Comparison of ENCODE assay signal across 8 cellular contexts in genomic region chr4:87391783-87392054, GRCh38. TPM values are rescaled to one million over a fixed set of nuclear protein-coding genes. Genes with fewer than 3 reads are reported as not detected.
DNase-seq lines count a peak whose midpoint lies in the region; ATAC-seq, FAIRE-seq and TF ChIP-seq lines count a peak whose summit lies in the region.

No MANE protein-coding gene starts in this region.

- POLR2A ChIA-PET in CD8-positive, alpha-beta memory T cell (lab: Charles Lee), result interaction anchor here (0.6 to 1.9 kb wide), 3 partner anchors 31 to 385 kb away, joined by 3 to 38 read pairs (median 5); partner anchors contain the start of gene NUDT9
- POLR2A ChIA-PET in PC-3 (lab: Charles Lee; ENCODE audit: unreplicated experiment) (no interaction called here), endothelial cell of umbilical vein (lab: Charles Lee) (interaction anchor here (1.3 to 2.8 kb wide), 3 partner anchors 10 to 34 kb away, joined by 3 to 11 read pairs (median 8); partner anchors contain the start of gene NUDT9)

- H3K27ac Mint-ChIP-seq in CD8-positive, alpha-beta memory T cell, result peak overlapping the region; percentile 86 to 98 (median 93)

- ATAC-seq in PC-3, result no peak
- ATAC-seq in HG03280 (IDR thresholded peaks at IDR 0.05; ENCODE audit: unreplicated experiment), result no peak

- TF ChIP-seq POLR2A in endothelial cell of umbilical vein (IDR thresholded peaks at IDR 0.05; ENCODE audit: low read depth, low read length), result no peak

- BruUV-seq in PC-3 (replicated peaks; lab: Mats Ljungman, UMichigan) (no TSS peak), endothelial cell of umbilical vein (replicated peaks; lab: Mats Ljungman, UMichigan) (no TSS peak)

- no peaks in the 10 kb centered on the region for H3K9me2 ChIP-seq in PC-3 (replicated peaks; ENCODE audit: low read length)

- H2AFZ ChIP-seq in PC-3 (ENCODE audit: low read length) (peak overlapping the region; percentile 98), endothelial cell of umbilical vein (ENCODE audit: low read depth, low read length) (peak overlapping the region; percentile 83), osteoblast (ENCODE audit: low read length) (peak overlapping the region; percentile 93)

- peaks cover 45 to 57% (median 57%) of the 10 kb centered on the region in 3 donors for H3K4me1 Mint-ChIP-seq in CD8-positive, alpha-beta memory T cell

- H3K4me2 ChIP-seq in PC-3 (ENCODE audit: low read length) (peak overlapping the region; percentile 90), endothelial cell of umbilical vein (ENCODE audit: insufficient read depth, low read length) (peak overlapping the region; percentile 84), osteoblast (ENCODE audit: insufficient read depth, low read length) (peak overlapping the region; percentile 86)

- H3K27ac ChIP-seq in CD8-positive, alpha-beta memory T cell (ENCODE audit: low read depth, low read length), result peak overlapping the region; percentile 83
- H3K27ac ChIP-seq in PC-3 (ENCODE audit: low read length) (no peak overlapping the region), endothelial cell of umbilical vein (ENCODE audit: insufficient read depth, low read depth, low read length) (no peak overlapping the region), osteoblast (ENCODE audit: low read depth, low read length) (peak overlapping the region; percentile 35)

- peak overlapping the region; percentile 64 for H3K9ac ChIP-seq in PC-3 (ENCODE audit: low read length)
- H3K9ac ChIP-seq in endothelial cell of umbilical vein (replicated peaks; ENCODE audit: extremely low read depth, insufficient read depth, low read length), result peak overlapping the region; percentile 79

- H3K4me3 ChIP-seq in CD8-positive, alpha-beta memory T cell (ENCODE audit: low read length), result peak overlapping the region; percentile 97
- peak overlapping the region; percentile 76 for H3K4me3 ChIP-seq in PC-3 (ENCODE audit: low read length)
- H3K4me3 ChIP-seq in endothelial cell of umbilical vein (replicated peaks in 1 of 3; ENCODE audit: insufficient read depth in 1 of 3, low read depth in 1 of 3, low read length in 3 of 3), result peak overlapping the region; percentile 62 to 85 (median 65)
- peak overlapping the region; percentile 78 for H3K4me3 ChIP-seq in osteoblast (ENCODE audit: insufficient read depth, low read length)

- H3K36me3 ChIP-seq in CD8-positive, alpha-beta memory T cell (ENCODE audit: insufficient read depth, low read length), result no peaks in the 10 kb centered on the region
- no peaks in the 10 kb centered on the region for H3K36me3 ChIP-seq in PC-3 (ENCODE audit: low read depth, low read length)
- no peaks in the 10 kb centered on the region for H3K36me3 ChIP-seq in endothelial cell of umbilical vein (ENCODE audit: control insufficient read depth in 2 of 2, extremely low read depth in 1 of 2, insufficient read depth in 2 of 2, low read length in 2 of 2)
- H3K36me3 ChIP-seq in osteoblast (ENCODE audit: insufficient read depth, low read length), result no peaks in the 10 kb centered on the region

- peaks cover 0 to 15% (median 4%) of the 10 kb centered on the region in 3 donors for H3K36me3 Mint-ChIP-seq in CD8-positive, alpha-beta memory T cell

- no peaks in the 10 kb centered on the region for H3K9me3 ChIP-seq in CD8-positive, alpha-beta memory T cell (ENCODE audit: low read length)
- H3K9me3 ChIP-seq in PC-3 (ENCODE audit: low read length) (no peaks in the 10 kb centered on the region), endothelial cell of umbilical vein (replicated peaks; ENCODE audit: control insufficient read depth, insufficient read depth, low read length) (no peaks in the 10 kb centered on the region), osteoblast (ENCODE audit: low read depth, low read length) (no peaks in the 10 kb centered on the region)

- no peaks in the 10 kb centered on the region for H3F3A ChIP-seq in PC-3 (ENCODE audit: low read length, unreplicated experiment)

- no peak for DNase-seq in CD8-positive, alpha-beta memory T cell
- DNase-seq in PC-3, result no peak
- no peak for DNase-seq in endothelial cell of umbilical vein (ENCODE audit: low read depth, low spot score)
- no peak for DNase-seq in osteoblast (ENCODE audit: insufficient read length, low spot score, missing footprints)
- no peak for DNase-seq in NCI-H510A treated with DMSO at 0.1 percent for 48 hours (lab: John Stamatoyannopoulos, UW)
- no peak for DNase-seq in AML-193 (lab: John Stamatoyannopoulos, UW)
- no peak for DNase-seq in NCI-H524 treated with DMSO at 0.1 percent for 48 hours (lab: John Stamatoyannopoulos, UW)

- CTCF ChIA-PET in CD8-positive, alpha-beta memory T cell (lab: Charles Lee), result interaction anchor here (1.3 to 4.4 kb wide), 5 partner anchors 10 to 76 kb away, joined by 3 to 25 read pairs (median 9); partner anchors contain the start of gene NUDT9
- CTCF ChIA-PET in PC-3 (lab: Charles Lee) (no interaction called here), endothelial cell of umbilical vein (lab: Charles Lee) (interaction anchor here (1.3 to 2.7 kb wide), 7 partner anchors 10 to 73 kb away, joined by 3 to 32 read pairs (median 7); partner anchors contain the start of gene NUDT9)

- dilution Hi-C loops in endothelial cell of umbilical vein (cut with MboI; ENCODE audit: extremely low pct_ligation_motif_present, low sequenced_read_pairs), result no loop called here

- H3K79me2 ChIP-seq in PC-3 (ENCODE audit: low read length) (no peaks in the 10 kb centered on the region), endothelial cell of umbilical vein (ENCODE audit: control insufficient read depth, insufficient read depth, low read length) (peaks cover 9% of the 10 kb centered on the region), osteoblast (ENCODE audit: insufficient read depth, low read length) (peaks cover 32% of the 10 kb centered on the region)

- peak overlapping the region; percentile 89 to 99 (median 94) for H3K4me3 Mint-ChIP-seq in CD8-positive, alpha-beta memory T cell

- H3K4me1 ChIP-seq in CD8-positive, alpha-beta memory T cell (ENCODE audit: insufficient read depth, low read length), result peaks cover 31% of the 10 kb centered on the region
- no peaks in the 10 kb centered on the region for H3K4me1 ChIP-seq in PC-3 (ENCODE audit: insufficient read depth, low read length)
- H3K4me1 ChIP-seq in endothelial cell of umbilical vein (ENCODE audit: control insufficient read depth, extremely low read depth, insufficient read depth, low read length), result peaks cover 9% of the 10 kb centered on the region
- H3K4me1 ChIP-seq in osteoblast (ENCODE audit: insufficient read depth, low read length), result peaks cover 17% of the 10 kb centered on the region

- H4K20me1 ChIP-seq in PC-3 (ENCODE audit: low read length) (no peaks in the 10 kb centered on the region), endothelial cell of umbilical vein (replicated peaks; ENCODE audit: control insufficient read depth, extremely low read depth, insufficient read depth, low read length) (no peaks in the 10 kb centered on the region), osteoblast (ENCODE audit: insufficient read depth, low read length) (no peaks in the 10 kb centered on the region)

- no peaks in the 10 kb centered on the region for H3K27me3 Mint-ChIP-seq in CD8-positive, alpha-beta memory T cell

- intact Hi-C loops in PC-3 (cut with micrococcal nuclease), result loop anchor here (2.0 kb wide), 1 partner anchor 27 kb away; no protein-coding TSS in a partner anchor
- intact Hi-C loops in endothelial cell of umbilical vein (cut with micrococcal nuclease), result loop anchor here (1.0 kb wide), 1 partner anchor 31 kb away; the partner anchor contains the start of gene NUDT9

- no peaks in the 10 kb centered on the region for H3K27me3 ChIP-seq in CD8-positive, alpha-beta memory T cell (ENCODE audit: insufficient read depth, low read length, poor library complexity, severe bottlenecking)
- no peaks in the 10 kb centered on the region for H3K27me3 ChIP-seq in PC-3 (ENCODE audit: low read length)
- H3K27me3 ChIP-seq in endothelial cell of umbilical vein (ENCODE audit: control insufficient read depth in 2 of 2, insufficient read depth in 2 of 2, low read length in 2 of 2), result no peaks in the 10 kb centered on the region
- H3K27me3 ChIP-seq in osteoblast (ENCODE audit: insufficient read depth, low read length), result no peaks in the 10 kb centered on the region

- no peaks in the 10 kb centered on the region for H3K9me1 ChIP-seq in endothelial cell of umbilical vein (replicated peaks; ENCODE audit: control insufficient read depth, extremely low read depth, insufficient read depth, low read length)

- no peak for TF ChIP-seq CTCF in PC-3 (conservative IDR thresholded peaks at IDR 0.05; ENCODE audit: low read depth, low read length)
- no peak for TF ChIP-seq CTCF in endothelial cell of umbilical vein (IDR thresholded peaks at IDR 0.05; ENCODE audit: extremely low read depth in 1 of 2, insufficient read depth in 1 of 2, low read depth in 1 of 2, low read length in 2 of 2)
- TF ChIP-seq CTCF in osteoblast (IDR thresholded peaks at IDR 0.05; ENCODE audit: extremely low read depth, low read depth, low read length), result no peak

- H3K9me3 Mint-ChIP-seq in CD8-positive, alpha-beta memory T cell, result peaks cover 0 to 5% (median 0%) of the 10 kb centered on the region in 5 donors

- FAIRE-seq in endothelial cell of umbilical vein (lab: Jason Lieb, UNC), result no peak

RNA-seq across cellular contexts. Expression of gene HSD17B11, which starts 0.7 kb away (rescaled TPM):
- total RNA-seq in CD8-positive, alpha-beta memory T cell, result 10 to 100 TPM; 26.7 to 27.0 TPM
- 89.0 TPM for polyA plus RNA-seq in CD8-positive, alpha-beta memory T cell
- total RNA-seq in PC-3 (2014; rRNA removed), result 4.7 and 4.9 TPM in 2 replicates
- 16.0 and 21.1 TPM in 2 replicates for total RNA-seq in endothelial cell of umbilical vein
- polyA plus RNA-seq in endothelial cell of umbilical vein, result 7.5 and 10.7 TPM in 2 replicates
- 11.3 and 11.9 TPM in 2 replicates for polyA plus RNA-seq in endothelial cell of umbilical vein (2011; cell fraction: cytosol; rRNA removed)
- polyA plus RNA-seq in endothelial cell of umbilical vein (2011; cell fraction: nucleus; rRNA removed), result 6.6 and 8.8 TPM in 2 replicates
- polyA plus RNA-seq in endothelial cell of umbilical vein (2012), result 12.7 and 13.0 TPM in 2 replicates
- 6.9 and 7.8 TPM in 2 replicates for polyA minus RNA-seq in endothelial cell of umbilical vein
- 12.7 TPM for polyA minus RNA-seq in endothelial cell of umbilical vein (2011; cell fraction: cytosol; rRNA and poly(A)+ RNA removed)
- 5.7 and 6.3 TPM in 2 replicates for polyA minus RNA-seq in endothelial cell of umbilical vein (2011; cell fraction: nucleus; rRNA and poly(A)+ RNA removed)
- 46.9 and 49.6 TPM in 2 replicates for total RNA-seq in osteoblast

RNA-seq across cellular contexts. Expression of gene NUDT9, which starts 30.7 kb away (rescaled TPM):
- total RNA-seq in CD8-positive, alpha-beta memory T cell, result 10 to 100 TPM; 16.0 to 18.1 TPM
- polyA plus RNA-seq in CD8-positive, alpha-beta memory T cell, result 25.2 TPM
- total RNA-seq in PC-3 (2014; rRNA removed), result 7.5 and 14.7 TPM in 2 replicates
- total RNA-seq in endothelial cell of umbilical vein, result 25.0 and 26.0 TPM in 2 replicates
- polyA plus RNA-seq in endothelial cell of umbilical vein, result 11.2 and 15.3 TPM in 2 replicates
- 25.2 and 27.0 TPM in 2 replicates for polyA plus RNA-seq in endothelial cell of umbilical vein (2011; cell fraction: cytosol; rRNA removed)
- polyA plus RNA-seq in endothelial cell of umbilical vein (2011; cell fraction: nucleus; rRNA removed), result 20.3 and 28.8 TPM in 2 replicates
- polyA plus RNA-seq in endothelial cell of umbilical vein (2012), result 29.1 and 29.8 TPM in 2 replicates
- polyA minus RNA-seq in endothelial cell of umbilical vein, result 27.8 and 33.3 TPM in 2 replicates
- polyA minus RNA-seq in endothelial cell of umbilical vein (2011; cell fraction: cytosol; rRNA and poly(A)+ RNA removed), result 5.6 TPM
- polyA minus RNA-seq in endothelial cell of umbilical vein (2011; cell fraction: nucleus; rRNA and poly(A)+ RNA removed), result 15.6 and 22.4 TPM in 2 replicates
- total RNA-seq in osteoblast, result 10.1 and 15.6 TPM in 2 replicates

Comparison
In these comparisons a context has a peak if more than half of its experiments do, and no peak if none do; other contexts are left out.
1. H3K27ac ChIP-seq: peak in CD8-positive, alpha-beta memory T cell (single experiment) and osteoblast (single experiment); none in PC-3 (single experiment) and endothelial cell of umbilical vein (single experiment).
2. Peak in every context shown above with its lines, with median percentiles within 50 percentile points of each other: H3K4me3 ChIP-seq, H2AFZ ChIP-seq and H3K4me2 ChIP-seq.